1 cellular context compared by ENCODE assay signal in the genomic region with DNA sequence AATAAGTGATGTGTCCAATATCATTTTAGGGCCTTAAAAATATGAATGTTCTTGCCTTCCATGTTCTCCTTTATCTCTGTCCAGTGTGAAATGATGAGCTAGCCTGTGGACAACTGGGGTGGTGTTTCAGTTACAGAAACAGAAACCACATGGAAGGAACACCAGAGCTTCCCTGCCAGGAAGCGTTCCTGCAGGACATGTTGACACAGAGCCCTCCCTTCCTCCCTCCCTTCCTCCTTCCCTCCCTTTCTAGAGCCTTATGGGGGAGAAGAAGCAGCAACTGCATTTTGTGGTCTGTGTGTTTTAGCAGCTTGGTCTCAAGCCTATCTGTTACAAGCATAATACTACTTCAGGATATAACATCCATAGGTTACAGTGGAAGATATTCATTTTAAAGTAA.
TF ChIP-seq lines count a peak whose summit lies in the region.

No MANE protein-coding gene starts in this region.

TF ChIP-seq in GM23338, 12 proteins besides CTCF, POLR2A, EP300 and RAD21:
- TF ChIP-seq, protein P1, sequence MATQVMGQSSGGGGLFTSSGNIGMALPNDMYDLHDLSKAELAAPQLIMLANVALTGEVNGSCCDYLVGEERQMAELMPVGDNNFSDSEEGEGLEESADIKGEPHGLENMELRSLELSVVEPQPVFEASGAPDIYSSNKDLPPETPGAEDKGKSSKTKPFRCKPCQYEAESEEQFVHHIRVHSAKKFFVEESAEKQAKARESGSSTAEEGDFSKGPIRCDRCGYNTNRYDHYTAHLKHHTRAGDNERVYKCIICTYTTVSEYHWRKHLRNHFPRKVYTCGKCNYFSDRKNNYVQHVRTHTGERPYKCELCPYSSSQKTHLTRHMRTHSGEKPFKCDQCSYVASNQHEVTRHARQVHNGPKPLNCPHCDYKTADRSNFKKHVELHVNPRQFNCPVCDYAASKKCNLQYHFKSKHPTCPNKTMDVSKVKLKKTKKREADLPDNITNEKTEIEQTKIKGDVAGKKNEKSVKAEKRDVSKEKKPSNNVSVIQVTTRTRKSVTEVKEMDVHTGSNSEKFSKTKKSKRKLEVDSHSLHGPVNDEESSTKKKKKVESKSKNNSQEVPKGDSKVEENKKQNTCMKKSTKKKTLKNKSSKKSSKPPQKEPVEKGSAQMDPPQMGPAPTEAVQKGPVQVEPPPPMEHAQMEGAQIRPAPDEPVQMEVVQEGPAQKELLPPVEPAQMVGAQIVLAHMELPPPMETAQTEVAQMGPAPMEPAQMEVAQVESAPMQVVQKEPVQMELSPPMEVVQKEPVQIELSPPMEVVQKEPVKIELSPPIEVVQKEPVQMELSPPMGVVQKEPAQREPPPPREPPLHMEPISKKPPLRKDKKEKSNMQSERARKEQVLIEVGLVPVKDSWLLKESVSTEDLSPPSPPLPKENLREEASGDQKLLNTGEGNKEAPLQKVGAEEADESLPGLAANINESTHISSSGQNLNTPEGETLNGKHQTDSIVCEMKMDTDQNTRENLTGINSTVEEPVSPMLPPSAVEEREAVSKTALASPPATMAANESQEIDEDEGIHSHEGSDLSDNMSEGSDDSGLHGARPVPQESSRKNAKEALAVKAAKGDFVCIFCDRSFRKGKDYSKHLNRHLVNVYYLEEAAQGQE (IDR thresholded peaks at IDR 0.05; ENCODE audit: unreplicated experiment): no peak
- no peak for TF ChIP-seq EZH2phosphoT487 (IDR thresholded peaks at IDR 0.05; ENCODE audit: unreplicated experiment)
TF ChIP-seq in GM23338: peak in this region for 0.
